ENCODE assay signal across 13 cellular contexts in the genomic region with DNA sequence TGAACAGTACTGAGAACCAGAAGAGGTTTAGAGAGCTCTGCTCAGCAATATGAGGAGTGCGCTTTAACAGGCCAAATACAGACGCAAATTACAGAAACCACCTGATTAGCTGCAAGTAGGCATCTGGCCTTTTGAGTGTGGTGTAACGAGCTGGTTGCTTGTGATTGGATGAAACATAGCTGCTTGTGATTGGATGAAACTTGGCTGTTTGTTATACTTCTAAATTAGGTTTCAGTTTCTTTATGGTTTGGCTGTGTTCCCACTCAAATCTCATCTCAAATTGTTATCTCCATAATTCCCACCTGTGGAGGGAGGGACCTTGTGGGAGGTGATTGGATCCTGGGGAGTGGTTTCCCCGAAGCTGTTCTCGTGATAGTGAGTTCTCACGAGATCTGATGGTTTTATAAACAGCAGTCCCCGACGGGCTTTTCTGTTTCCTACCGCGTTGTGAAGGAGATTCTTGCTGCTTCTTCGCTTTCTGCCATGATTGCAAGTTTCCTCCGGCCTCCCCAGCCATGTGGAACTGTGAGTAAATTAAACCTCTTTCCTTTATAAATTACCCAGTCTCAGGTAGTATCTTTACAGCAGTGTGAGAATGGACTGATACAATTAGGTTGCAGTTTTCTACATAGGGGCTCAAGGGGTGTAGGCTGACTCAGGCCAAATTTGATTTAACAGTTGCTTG.
DNase-seq lines count a peak whose midpoint lies in the region; ATAC-seq and TF ChIP-seq lines count a peak whose summit lies in the region.
"Had no signal": no experiment of that assay in that cellular context is flagged by ENCODE, and none has a peak within 500 bp of the region (broad histone marks: within the 10 kb centered on the region; RNA-seq: fewer than 3 reads in every experiment).

No MANE protein-coding gene starts in this region.

- no peak overlapping the region for H3K4me3 Mint-ChIP-seq in GM23338
- H3K4me3 Mint-ChIP-seq: activated B cell treated with CpG ODN at 0.5 μM for 24 hours; activated T-helper 1 cell treated with anti-CD3 and anti-CD28 coated beads, Interleukin-12 subunit alpha, Interleukin-12 subunit beta, Interleukin-2, Interleukin-4 antibody, amounts not matched to agents 30 ng/mL and 10 ng/mL and 1 ng/mL, durations not matched to agents 14 hours and 24 hours and 36 hours had no signal

- no peak overlapping the region for H3K4ac ChIP-seq in neuronal stem cell (ENCODE audit: low read length)

- no peaks in the 10 kb centered on the region for H3K9me3 ChIP-seq in neuronal stem cell (replicated peaks in 1 of 2; ENCODE audit: control insufficient read depth in 2 of 2, insufficient read depth in 1 of 2, low read depth in 1 of 2, low read length in 2 of 2)
- H3K9me3 ChIP-seq: thyroid gland had no signal

- H3K9me2 ChIP-seq in GM23338 (ENCODE audit: insufficient read depth), result no peaks in the 10 kb centered on the region

- H4K91ac ChIP-seq in neuronal stem cell (ENCODE audit: low read depth, low read length, poor library complexity), result no peak overlapping the region

- H2BK120ac ChIP-seq in neuronal stem cell (ENCODE audit: low read depth, low read length), result no peak overlapping the region

- no peaks in the 10 kb centered on the region for H3K79me2 ChIP-seq in GM23338 (replicated peaks; ENCODE audit: insufficient read depth)

- H4K20me1 ChIP-seq in GM23338 (replicated peaks; ENCODE audit: insufficient read depth), result no peaks in the 10 kb centered on the region

- peaks cover 4% of the 10 kb centered on the region; the same call in 2 of the 3 replicates for H3K9me3 Mint-ChIP-seq in GM23338
- H3K9me3 Mint-ChIP-seq: activated B cell treated with CpG ODN at 0.5 μM for 24 hours; activated T-helper 1 cell treated with anti-CD3 and anti-CD28 coated beads, Interleukin-12 subunit alpha, Interleukin-12 subunit beta, Interleukin-2, Interleukin-4 antibody, amounts not matched to agents 30 ng/mL and 10 ng/mL and 1 ng/mL, durations not matched to agents 14 hours and 24 hours and 36 hours had no signal

- no peaks in the 10 kb centered on the region for H3K79me1 ChIP-seq in neuronal stem cell (ENCODE audit: low read depth, low read length)

- peaks cover 3% of the 10 kb centered on the region; the same call in 1 of the 3 replicates for H3K36me3 Mint-ChIP-seq in GM23338 (ENCODE audit: low read depth)

- H2BK12ac ChIP-seq in neuronal stem cell (ENCODE audit: low read length), result no peak overlapping the region

- no peak for TF ChIP-seq CTCF in GM23338 (conservative IDR thresholded peaks at IDR 0.05; ENCODE audit: low read depth in 2 of 2)

- WGBS in neuronal stem cell (ENCODE audit: extremely low coverage in 2 of 2, insufficient read length in 2 of 2, insufficient replicate concordance in 1 of 2), 2 donors, result no CpG with 5 or more reads among the region's 12 CpGs

- H2AFZ ChIP-seq in GM23338, result peak overlapping the region; percentile 61; the same call in 1 of the 2 replicates
- H2AFZ ChIP-seq in neuronal stem cell (ENCODE audit: low read length), result peak overlapping the region; percentile 65

- ATAC-seq in GM23338 (no peak), HG02970 (IDR thresholded peaks at IDR 0.05; ENCODE audit: low FRiP score, unreplicated experiment) (no peak)
- ATAC-seq: left lobe of liver had no signal

- no peak overlapping the region for H3K23ac ChIP-seq in neuronal stem cell (ENCODE audit: low read depth, low read length, poor library complexity)

- H3F3A ChIP-seq in GM23338 (replicated peaks; ENCODE audit: low read depth), result no peaks in the 10 kb centered on the region

- H3K27me3 ChIP-seq in GM23338 (ENCODE audit: insufficient read depth) (no peaks in the 10 kb centered on the region), neuronal stem cell (ENCODE audit: control insufficient read depth in 3 of 3, insufficient read depth in 3 of 3, low read depth in 1 of 3, low read length in 3 of 3) (no peaks in the 10 kb centered on the region)
- H3K27me3 ChIP-seq: thyroid gland had no signal

- no peaks in the 10 kb centered on the region for H3K27me3 Mint-ChIP-seq in GM23338 (ENCODE audit: insufficient read depth, low read depth, poor library complexity)
- H3K27me3 Mint-ChIP-seq: activated B cell treated with CpG ODN at 0.5 μM for 24 hours had no signal

- no peak overlapping the region for H2BK5ac ChIP-seq in neuronal stem cell (ENCODE audit: low read length)

- H2AK5ac ChIP-seq in neuronal stem cell (ENCODE audit: low read depth, low read length), result no peak overlapping the region

- no peak overlapping the region for H3K9ac ChIP-seq in neuronal stem cell (ENCODE audit: low read depth, low read length, poor library complexity)

- H3K4me1 ChIP-seq in GM23338 (ENCODE audit: insufficient read depth) (no peaks in the 10 kb centered on the region), neuronal stem cell (ENCODE audit: control insufficient read depth in 2 of 2, insufficient read depth in 1 of 2, low read depth in 1 of 2, low read length in 2 of 2) (no peaks in the 10 kb centered on the region)
- H3K4me1 ChIP-seq: thyroid gland had no signal

- no peak overlapping the region for H3K18ac ChIP-seq in neuronal stem cell (ENCODE audit: low read length)

- H2BK15ac ChIP-seq in neuronal stem cell (ENCODE audit: low read length), result no peak overlapping the region

- H3K27ac Mint-ChIP-seq in GM23338, result no peak overlapping the region
- H3K27ac Mint-ChIP-seq: activated B cell treated with CpG ODN at 0.5 μM for 24 hours; activated T-helper 1 cell treated with anti-CD3 and anti-CD28 coated beads, Interleukin-12 subunit alpha, Interleukin-12 subunit beta, Interleukin-2, Interleukin-4 antibody, amounts not matched to agents 30 ng/mL and 10 ng/mL and 1 ng/mL, durations not matched to agents 14 hours and 24 hours and 36 hours had no signal

- no peaks in the 10 kb centered on the region for H3K4me1 Mint-ChIP-seq in GM23338
- H3K4me1 Mint-ChIP-seq: activated B cell treated with CpG ODN at 0.5 μM for 24 hours had no signal

- no peak overlapping the region for H3K14ac ChIP-seq in neuronal stem cell (ENCODE audit: low read length)

- DNase-seq in GM23338 (ENCODE audit: low spot score), result peak; percentile 11
- DNase-seq in NCI-H1436 treated with DMSO at 0.1 percent for 48 hours (lab: John Stamatoyannopoulos, UW), result peak; percentile 97
- peak; percentile 22 for DNase-seq in RPMI8226
- no peak for DNase-seq in neuronal stem cell (ENCODE audit: low spot score)
- no peak for DNase-seq in SIG-M5 treated with dmso at 0.1 percent for 504 hours (lab: John Stamatoyannopoulos, UW; ENCODE audit: unreplicated experiment)
- DNase-seq in ecto neural progenitor cell (ENCODE audit: low spot score), result no peak
- no peak for DNase-seq in AG20443 (ENCODE audit: low spot score)
- DNase-seq: activated B cell treated with CpG ODN at 0.5 μM for 24 hours, Right ventricle myocardium superior, thyroid gland had no signal

- no peak overlapping the region for H3K4me2 ChIP-seq in GM23338
- no peak overlapping the region for H3K4me2 ChIP-seq in neuronal stem cell (ENCODE audit: insufficient read depth, low read length, poor library complexity, severe bottlenecking)

- H3K4me3 ChIP-seq in GM23338 (no peak overlapping the region), neuronal stem cell (ENCODE audit: low read length in 2 of 2) (no peak overlapping the region)
- H3K4me3 ChIP-seq: thyroid gland had no signal

- no peak overlapping the region for H4K8ac ChIP-seq in neuronal stem cell (ENCODE audit: low read depth, low read length)

- H3K27ac ChIP-seq in GM23338 (ENCODE audit: low read depth) (no peak overlapping the region), neuronal stem cell (replicated peaks; ENCODE audit: low read length) (no peak overlapping the region)
- H3K27ac ChIP-seq: thyroid gland had no signal

- H3K36me3 ChIP-seq in GM23338 (ENCODE audit: insufficient read depth) (no peaks in the 10 kb centered on the region), neuronal stem cell (replicated peaks in 1 of 2; ENCODE audit: control insufficient read depth in 2 of 2, insufficient read depth in 2 of 2, low read length in 2 of 2) (no peaks in the 10 kb centered on the region)
- H3K36me3 ChIP-seq: thyroid gland had no signal

TF ChIP-seq in GM23338, 12 proteins besides CTCF, POLR2A, EP300 and RAD21:
- TF ChIP-seq POLR2AphosphoS5 (IDR thresholded peaks at IDR 0.05; ENCODE audit: low read depth), result no peak
- TF ChIP-seq EZH2phosphoT487 (IDR thresholded peaks at IDR 0.05; ENCODE audit: unreplicated experiment), result no peak
- TF ChIP-seq, protein P1, sequence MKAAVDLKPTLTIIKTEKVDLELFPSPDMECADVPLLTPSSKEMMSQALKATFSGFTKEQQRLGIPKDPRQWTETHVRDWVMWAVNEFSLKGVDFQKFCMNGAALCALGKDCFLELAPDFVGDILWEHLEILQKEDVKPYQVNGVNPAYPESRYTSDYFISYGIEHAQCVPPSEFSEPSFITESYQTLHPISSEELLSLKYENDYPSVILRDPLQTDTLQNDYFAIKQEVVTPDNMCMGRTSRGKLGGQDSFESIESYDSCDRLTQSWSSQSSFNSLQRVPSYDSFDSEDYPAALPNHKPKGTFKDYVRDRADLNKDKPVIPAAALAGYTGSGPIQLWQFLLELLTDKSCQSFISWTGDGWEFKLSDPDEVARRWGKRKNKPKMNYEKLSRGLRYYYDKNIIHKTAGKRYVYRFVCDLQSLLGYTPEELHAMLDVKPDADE (IDR thresholded peaks at IDR 0.05), result no peak

Comparison
In these comparisons a context has a peak if more than half of its experiments do, and no peak if none do; other contexts are left out.
1. DNase-seq: peak in GM23338 (single experiment), NCI-H1436 treated with DMSO at 0.1 percent for 48 hours (single experiment) and RPMI8226 (single experiment); none in neuronal stem cell (single experiment), SIG-M5 treated with dmso at 0.1 percent for 504 hours (single experiment), ecto neural progenitor cell (single experiment) and AG20443 (single experiment).